23 cellular contexts compared by ENCODE assay signal in genomic region chr3:116145613-116146012, GRCh38.
"Had no signal": no experiment of that assay in that cellular context is flagged by ENCODE, and none has a peak within 500 bp of the region (broad histone marks: within the 10 kb centered on the region; RNA-seq: fewer than 3 reads in every experiment).

No MANE protein-coding gene starts in this region.

- H3K4me1 Mint-ChIP-seq: IgD-negative memory B cell had no signal

- ATAC-seq: Panc1, PC-3, Right ventricle myocardium inferior had no signal

- H3K27me3 ChIP-seq: SJSA1 had no signal

- H3K9me3 ChIP-seq: SJSA1 had no signal

- H3K27ac ChIP-seq: HL-60, SJSA1, SK-N-MC had no signal

- FAIRE-seq: HTR-8/SVneo had no signal

- H3K36me3 ChIP-seq: SJSA1 had no signal

- H3K4me3 ChIP-seq: SJSA1, SK-N-MC had no signal

- H3K27ac Mint-ChIP-seq: IgD-negative memory B cell had no signal

- DNase-seq: KBM-7, MV-4-11, NCI-H1048, NCI-H1105, NCI-H1417, NCI-H1436 treated with DMSO at 0.1 percent for 48 hours, NCI-H1694, NCI-H187 treated with DMSO at 0.1 percent for 48 hours, NCI-H2029 treated with DMSO at 0.1 percent for 48 hours, NCI-H2171 treated with DMSO at 0.1 percent for 48 hours, NCI-H345, NCI-H524, NCI-H526 treated with DMSO at 0.1 percent for 48 hours, NCI-H748 treated with DMSO at 0.1 percent for 48 hours, PC-3, SHP77 treated with DMSO at 0.1 percent for 48 hours had no signal

- H3K27me3 Mint-ChIP-seq: IgD-negative memory B cell had no signal

- H3K36me3 Mint-ChIP-seq: IgD-negative memory B cell had no signal

- H3K4me1 ChIP-seq: SJSA1 had no signal

- H3K4me3 Mint-ChIP-seq: IgD-negative memory B cell had no signal
